ENCODE assay signal across 8 cellular contexts in genomic region chr12:7219599-7220243, GRCh38. TPM values are rescaled to one million over a fixed set of nuclear protein-coding genes. Genes with fewer than 3 reads are reported as not detected.
DNase-seq lines count a peak whose midpoint lies in the region; ATAC-seq and TF ChIP-seq lines count a peak whose summit lies in the region.

No MANE protein-coding gene starts in this region.

- in situ Hi-C loops in Panc1 (cut with HindIII; ENCODE audit: low pct_unique_long_range_greater_than_20kb, low sequenced_read_pairs): no loop called here

- POLR2A ChIA-PET in Panc1 (lab: Charles Lee): no interaction called here

- H3K4me2 ChIP-seq in KMS-11: no peak overlapping the region

- H2AFZ ChIP-seq in KMS-11 (ENCODE audit: low read depth): no peak overlapping the region

- H3K4me1 ChIP-seq in KMS-11 (ENCODE audit: low read depth, poor library complexity, severe bottlenecking) (no peaks in the 10 kb centered on the region), Panc1 (ENCODE audit: control insufficient read depth, insufficient read depth, low read length) (no peaks in the 10 kb centered on the region)

- BruUV-seq in Panc1 (replicated peaks; lab: Mats Ljungman, UMichigan): no TSS peak

- H3K79me2 ChIP-seq in KMS-11 (ENCODE audit: insufficient read depth, low read depth): no peaks in the 10 kb centered on the region

- no peaks in the 10 kb centered on the region for H4K20me1 ChIP-seq in KMS-11 (ENCODE audit: insufficient read depth)

- no peak overlapping the region for H3K9ac ChIP-seq in KMS-11

- intact Hi-C loops in Panc1 (cut with micrococcal nuclease; ENCODE audit: unreplicated experiment): loop anchor here (1.0 to 5.0 kb wide), 2 partner anchors 241 to 418 kb away; no protein-coding TSS in a partner anchor

- CTCF ChIA-PET in Panc1 (lab: Charles Lee): interaction anchor here (0.9 kb wide), 1 partner anchor 126 kb away, joined by 4 read pairs; no protein-coding TSS in a partner anchor

- ATAC-seq in Panc1 (peak; percentile 81), HG03139 (IDR thresholded peaks at IDR 0.05; ENCODE audit: unreplicated experiment) (no peak)

- H3K27ac ChIP-seq in KMS-11: no peak overlapping the region
- H3K27ac ChIP-seq in Panc1 (ENCODE audit: low read length): no peak overlapping the region
- H3K27ac ChIP-seq in substantia nigra (ENCODE audit: low read depth, low read length, poor library complexity, severe bottlenecking): no peak overlapping the region

- H3K27me3 ChIP-seq in KMS-11 (ENCODE audit: insufficient read depth, low read depth) (no peaks in the 10 kb centered on the region; the same call in 1 of the 2 replicates), Panc1 (ENCODE audit: control insufficient read depth, insufficient read depth, low read length) (no peaks in the 10 kb centered on the region)

- TF ChIP-seq CTCF in KMS-11 (conservative IDR thresholded peaks at IDR 0.05; ENCODE audit: low read depth, low read length) (peak; percentile 84), Panc1 (IDR thresholded peaks at IDR 0.05) (peak; percentile 76), fibroblast of the aortic adventitia (IDR thresholded peaks at IDR 0.05; ENCODE audit: insufficient read depth, low read length) (peak; percentile 90)

- no peaks in the 10 kb centered on the region for H3K9me3 ChIP-seq in Panc1 (ENCODE audit: control insufficient read depth, insufficient read depth, low read depth, low read length)

- DNase-seq in DMS53 (lab: John Stamatoyannopoulos, UW) (peak; percentile 94), Panc1 (ENCODE audit: low read depth, low spot score) (peak; percentile 61), activated T-helper 1 cell treated with Interleukin-2 at 50 U/mL for 16 hours (ENCODE audit: low read depth) (peak; percentile 41), fibroblast of the aortic adventitia (ENCODE audit: low read depth) (peak; percentile 85), non-pigmented ciliary epithelial cell (ENCODE audit: low read depth) (peak; percentile 34), substantia nigra (lab: John Stamatoyannopoulos, UW) (peak in 41 of 49 donors; percentile 2 to 69 (median 37))

- no peak overlapping the region for H3K4me3 ChIP-seq in KMS-11 (IDR thresholded peaks at IDR 0.05; ENCODE audit: insufficient read depth, low read depth, low read length)
- no peak overlapping the region for H3K4me3 ChIP-seq in Panc1 (ENCODE audit: low read depth in 2 of 2, low read length in 2 of 2)
- H3K4me3 ChIP-seq in fibroblast of the aortic adventitia (ENCODE audit: low read depth, low read length): no peak overlapping the region

- no peaks in the 10 kb centered on the region for H3K36me3 ChIP-seq in KMS-11 (ENCODE audit: insufficient read depth)
- H3K36me3 ChIP-seq in Panc1 (ENCODE audit: control insufficient read depth, insufficient read depth, low read length): no peaks in the 10 kb centered on the region

RNA-seq across cellular contexts. Expression of gene PEX5, which starts 30.2 kb away (rescaled TPM):
- total RNA-seq in Panc1 (2021; ENCODE audit: unreplicated experiment): 26.9 TPM
- 24.8 TPM for polyA plus RNA-seq in Panc1 (2012; ENCODE audit: insufficient read length)
- 24.3 and 126 TPM in 2 replicates for total RNA-seq in fibroblast of the aortic adventitia (ENCODE audit: low replicate concordance)

Comparison
In these comparisons a context has a peak if more than half of its experiments do, and no peak if none do; other contexts are left out.
1. DNase-seq: peak in every context shown above with its lines; median percentile 94 in DMS53; 85 in fibroblast of the aortic adventitia; 61 in Panc1; 41 in activated T-helper 1 cell treated with Interleukin-2 at 50 U/mL for 16 hours; 37 in substantia nigra; 34 in non-pigmented ciliary epithelial cell.